23 cellular contexts compared by ENCODE assay signal in the genomic region with DNA sequence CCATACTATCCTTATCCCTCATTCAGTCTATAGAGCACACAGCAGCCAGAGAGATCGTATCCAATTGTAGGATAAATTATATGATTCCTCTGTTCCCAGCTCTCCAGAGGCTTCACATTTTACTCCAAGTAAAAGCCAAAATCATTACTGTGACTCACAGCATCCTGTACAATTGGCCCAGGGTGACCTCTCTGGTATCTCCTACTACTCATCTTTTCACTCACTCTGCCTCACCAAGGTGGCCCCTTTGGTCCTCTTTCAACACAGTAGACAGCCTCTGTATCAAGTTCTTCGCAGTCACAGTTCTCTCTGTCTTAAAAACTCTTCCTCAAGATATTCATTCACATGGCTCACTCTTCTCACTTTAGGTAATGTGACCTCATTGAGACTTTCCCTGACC.
DNase-seq lines count a peak whose midpoint lies in the region; ATAC-seq and TF ChIP-seq lines count a peak whose summit lies in the region.
"Had no signal": no experiment of that assay in that cellular context is flagged by ENCODE, and none has a peak within 500 bp of the region (broad histone marks: within the 10 kb centered on the region; RNA-seq: fewer than 3 reads in every experiment).

No MANE protein-coding gene starts in this region.

- in situ Hi-C loops in GM23248 (cut with MboI): no loop called here

- H3K4me1 Mint-ChIP-seq in neural progenitor cell: no peaks in the 10 kb centered on the region
- H3K4me1 Mint-ChIP-seq: CD4-positive, alpha-beta memory T cell had no signal

- no peak overlapping the region for H2AFZ ChIP-seq in GM23248
- H2AFZ ChIP-seq in neural progenitor cell (replicated peaks): no peak overlapping the region

- ATAC-seq in HG03520 (IDR thresholded peaks at IDR 0.05; ENCODE audit: unreplicated experiment): no peak
- ATAC-seq: A549 had no signal

- no peak overlapping the region for H3K4me3 Mint-ChIP-seq in neural progenitor cell
- H3K4me3 Mint-ChIP-seq: CD4-positive, alpha-beta memory T cell had no signal

- H3K27ac ChIP-seq in GM23248 (no peak overlapping the region), neural progenitor cell (no peak overlapping the region)
- H3K27ac ChIP-seq: A549, RWPE1, SK-N-MC had no signal

- no peaks in the 10 kb centered on the region for H3K27me3 ChIP-seq in GM23248 (replicated peaks; ENCODE audit: insufficient read depth)
- no peaks in the 10 kb centered on the region for H3K27me3 ChIP-seq in neural progenitor cell

- no peaks in the 10 kb centered on the region for H3K9me2 ChIP-seq in GM23248 (ENCODE audit: insufficient read depth)

- H3K9me3 Mint-ChIP-seq in neural progenitor cell: peaks cover 3% of the 10 kb centered on the region

- TF ChIP-seq CTCF in fibroblast of mammary gland (conservative IDR thresholded peaks at IDR 0.05; ENCODE audit: control insufficient read depth, insufficient read depth, low read depth, low read length): no peak
- TF ChIP-seq CTCF in neural progenitor cell (IDR thresholded peaks at IDR 0.05): no peak

- H3K79me2 ChIP-seq in GM23248 (ENCODE audit: insufficient read depth) (no peaks in the 10 kb centered on the region), neural progenitor cell (ENCODE audit: low read depth) (no peaks in the 10 kb centered on the region)

- peaks cover 2% of the 10 kb centered on the region for H3K27me3 Mint-ChIP-seq in neural progenitor cell (ENCODE audit: insufficient read depth, low read depth)

- H3K4me2 ChIP-seq in GM23248 (ENCODE audit: unreplicated experiment) (no peak overlapping the region), neural progenitor cell (no peak overlapping the region)
- H3K4me2 ChIP-seq: A549 had no signal

- no peaks in the 10 kb centered on the region for H3K36me3 Mint-ChIP-seq in neural progenitor cell
- H3K36me3 Mint-ChIP-seq: CD4-positive, alpha-beta memory T cell had no signal

- DNase-seq in A172 (ENCODE audit: low spot score) (peak; percentile 9), GM23248 (peak; percentile 30), RKO (ENCODE audit: low spot score) (peak; percentile 39), fibroblast of mammary gland (ENCODE audit: low read depth) (peak; percentile 10), neural progenitor cell (ENCODE audit: low spot score) (no peak)
- no peak for DNase-seq in stimulated activated naive CD4-positive, alpha-beta T cell treated with Interleukin-2 at 50 U/mL for 16 hours (lab: John Stamatoyannopoulos, UW)
- DNase-seq: C1 segment of cervical spinal cord; CD4-positive, alpha-beta memory T cell; COR-L47; DMS79; KBM-7; NCI-H1048; NCI-H1417; NCI-H1694; NCI-H2029 treated with DMSO at 0.1 percent for 48 hours; NCI-H446 treated with DMSO at 0.1 percent for 48 hours; NCI-H526; NCI-H82; SHP77 treated with DMSO at 0.1 percent for 48 hours had no signal

- no peak overlapping the region for H3K9ac ChIP-seq in GM23248
- H3K9ac ChIP-seq in neural progenitor cell: no peak overlapping the region

- WGBS in GM23248 (ENCODE audit: low coverage in 1 of 2, low lambda C conversion rate in 2 of 2, missing lambda C conversion rate in 2 of 2), 2 experiments: 5 to 9% methylated on average over 2 of the region's 2 CpGs

- H3K27ac Mint-ChIP-seq in neural progenitor cell: no peak overlapping the region
- H3K27ac Mint-ChIP-seq: CD4-positive, alpha-beta memory T cell had no signal

- H3K36me3 ChIP-seq in GM23248 (ENCODE audit: low read depth): no peaks in the 10 kb centered on the region
- H3K36me3 ChIP-seq in neural progenitor cell: no peaks in the 10 kb centered on the region

- H3K9me3 ChIP-seq in GM23248 (ENCODE audit: low read depth) (no peaks in the 10 kb centered on the region), neural progenitor cell (ENCODE audit: low read depth) (no peaks in the 10 kb centered on the region)
- H3K9me3 ChIP-seq: A549 had no signal

- no peaks in the 10 kb centered on the region for H4K20me1 ChIP-seq in GM23248 (ENCODE audit: insufficient read depth)
- no peaks in the 10 kb centered on the region for H4K20me1 ChIP-seq in neural progenitor cell (ENCODE audit: low read depth)

- H3K4me3 ChIP-seq in GM23248: no peak overlapping the region
- H3K4me3 ChIP-seq in fibroblast of mammary gland (ENCODE audit: control insufficient read depth, low read depth, low read length): no peak overlapping the region
- no peak overlapping the region for H3K4me3 ChIP-seq in neural progenitor cell
- H3K4me3 ChIP-seq: A549, SK-N-MC had no signal

- H3F3A ChIP-seq in GM23248 (ENCODE audit: insufficient read depth): no peaks in the 10 kb centered on the region
- H3F3A ChIP-seq in neural progenitor cell (ENCODE audit: low read depth): no peaks in the 10 kb centered on the region

- 0 out of 2 replicates have a peak, but pooled peaks cover 4% of the 10 kb centered on the region for H3K4me1 ChIP-seq in GM23248 (ENCODE audit: insufficient read depth)
- H3K4me1 ChIP-seq in neural progenitor cell: no peaks in the 10 kb centered on the region

Comparison
In these comparisons a context has a peak if more than half of its experiments do, and no peak if none do; other contexts are left out.
1. DNase-seq: peak in A172 (single experiment), GM23248 (single experiment), RKO (single experiment) and fibroblast of mammary gland (single experiment); none in neural progenitor cell (single experiment) and stimulated activated naive CD4-positive, alpha-beta T cell treated with Interleukin-2 at 50 U/mL for 16 hours (single experiment).